ENCODE assay signal across 8 cellular contexts in the genomic region with DNA sequence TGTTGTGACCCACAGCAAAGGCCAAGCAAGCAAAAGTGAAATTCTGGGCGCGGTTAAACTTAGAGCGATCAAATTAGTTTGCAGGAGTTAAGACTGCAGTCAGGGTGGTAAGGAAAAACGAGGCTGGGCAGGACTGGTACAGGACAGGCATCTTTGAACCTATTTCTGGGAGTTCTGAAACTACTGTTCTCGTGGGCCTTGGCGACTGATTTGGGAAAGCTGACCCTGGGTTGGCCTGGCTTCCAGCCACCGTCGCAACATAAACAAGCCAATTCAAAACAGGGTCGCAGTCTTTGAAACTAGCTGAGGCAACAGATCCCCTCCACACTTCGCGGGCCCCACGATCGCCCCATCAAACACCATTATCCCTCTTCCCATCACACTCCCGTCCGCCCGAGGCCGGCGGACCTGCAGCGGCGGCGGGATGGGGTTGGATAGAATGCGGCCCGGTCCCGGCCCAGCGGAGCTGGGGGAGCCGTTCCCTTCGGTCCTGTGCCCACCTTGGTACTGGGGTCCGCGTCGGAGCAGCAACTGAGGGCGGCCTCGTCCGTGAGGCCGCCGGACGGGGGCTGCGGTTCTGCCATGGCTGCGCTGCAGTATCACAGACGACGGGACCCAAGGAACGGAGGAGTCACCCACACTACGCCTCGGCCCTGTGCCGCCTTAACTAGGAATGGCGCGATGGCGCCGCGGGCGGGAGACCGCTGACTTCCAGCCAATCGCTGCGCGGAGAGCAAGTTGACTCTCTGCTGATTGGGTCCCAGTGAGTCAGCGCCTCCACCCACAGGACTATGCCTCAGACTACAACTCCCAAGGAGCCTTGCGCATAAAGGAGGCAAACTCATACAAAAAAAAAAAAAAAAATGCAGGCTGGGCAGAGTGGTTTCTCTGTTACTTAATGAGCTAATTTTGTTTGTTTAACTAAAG. TPM values are rescaled to one million over a fixed set of nuclear protein-coding genes. Genes with fewer than 3 reads are reported as not detected.
DNase-seq lines count a peak whose midpoint lies in the region; ATAC-seq and TF ChIP-seq lines count a peak whose summit lies in the region.

A gene (minus strand): TSS at position 675 of the 927 bp plus-strand sequence. CDS start 91 bp downstream, at position 584.

- peaks cover 44% of the 10 kb centered on the region for H3K4me1 Mint-ChIP-seq in activated naive CD8-positive, alpha-beta T cell treated with anti-CD3 and anti-CD28 coated beads, Interleukin-2, amount 50 U/mL, for 24 hours

- H3K9me3 ChIP-seq in ovary = no peaks in the 10 kb centered on the region
- H3K9me3 ChIP-seq in thyroid gland = no peaks in the 10 kb centered on the region

- peaks cover 45% of the 10 kb centered on the region for H3K36me3 Mint-ChIP-seq in activated naive CD8-positive, alpha-beta T cell treated with anti-CD3 and anti-CD28 coated beads, Interleukin-2, amount 50 U/mL, for 24 hours (ENCODE audit: low read depth)

- peak within 1 kb of the TSS; percentile 81 for H3K4me3 ChIP-seq in GM12865 (ENCODE audit: low read depth, low read length)
- peak within 1 kb of the TSS; percentile 94 for H3K4me3 ChIP-seq in ovary
- peak within 1 kb of the TSS; percentile 79 to 94 (median 81) for H3K4me3 ChIP-seq in thyroid gland (replicated peaks in 1 of 3)

- H3K9me3 Mint-ChIP-seq in activated naive CD8-positive, alpha-beta T cell treated with anti-CD3 and anti-CD28 coated beads, Interleukin-2, amount 50 U/mL, for 24 hours = peaks cover 13% of the 10 kb centered on the region

- intact Hi-C loops in Right ventricle myocardium inferior (cut with DNase I) (no loop called here), ovary (cut with DNase I) (no loop called here), thyroid gland (cut with DNase I) (no loop called here)

- H3K4me1 ChIP-seq in ovary (ENCODE audit: insufficient read depth) (no peaks in the 10 kb centered on the region), thyroid gland (peaks cover 0 to 3% of the 10 kb centered on the region in 2 donors)

- TF ChIP-seq CTCF in GM12865 (IDR thresholded peaks at IDR 0.05; ENCODE audit: insufficient read depth, low read depth, low read length, missing control alignments) (no peak), ovary (IDR thresholded peaks at IDR 0.05) (no peak), thyroid gland (IDR thresholded peaks at IDR 0.05) (no peak)

- peak; percentile 94 for TF ChIP-seq POLR2A in ovary (IDR thresholded peaks at IDR 0.05)
- peak in 1 of 2 donors; percentile 93 for TF ChIP-seq POLR2A in thyroid gland (IDR thresholded peaks at IDR 0.05)

- H3K36me3 ChIP-seq in ovary = no peaks in the 10 kb centered on the region
- H3K36me3 ChIP-seq in thyroid gland = no peaks in the 10 kb centered on the region

- H3K27me3 ChIP-seq in ovary = no peaks in the 10 kb centered on the region
- no peaks in the 10 kb centered on the region for H3K27me3 ChIP-seq in thyroid gland

- DNase-seq in GM12865 (ENCODE audit: low read depth) (peak; percentile 99), NCI-H1417 treated with DMSO at 0.1 percent for 48 hours (lab: John Stamatoyannopoulos, UW) (peak; percentile 75), SW480 (ENCODE audit: low spot score) (peak; percentile 95), Right ventricle myocardium inferior (ENCODE audit: missing footprints) (peak; percentile 99), ovary (peak; percentile 96 to 97 (median 97)), thyroid gland (peak; percentile 98)
- peak; percentile 94 for DNase-seq in activated naive CD8-positive, alpha-beta T cell treated with anti-CD3 and anti-CD28 coated beads, Interleukin-2, amount 50 U/mL, for 24 hours

- WGBS in ovary, 3 donors = 0 to 1% (median 0%) methylated on average over 55 to 56 of the region's 56 CpGs
- 3% methylated on average over 33 to 36 of the region's 56 CpGs for WGBS in thyroid gland, 2 donors

- peak; percentile 99 for ATAC-seq in HG02763 (IDR thresholded peaks at IDR 0.05; ENCODE audit: unreplicated experiment)
- peak; percentile 100 for ATAC-seq in activated naive CD8-positive, alpha-beta T cell treated with anti-CD3 and anti-CD28 coated beads, Interleukin-2, amount 50 U/mL, for 24 hours
- ATAC-seq in Right ventricle myocardium inferior = peak; percentile 100

- no peak for TF ChIP-seq EP300 in ovary (IDR thresholded peaks at IDR 0.05)

- peak within 1 kb of the TSS; percentile 96 for H3K27ac Mint-ChIP-seq in activated naive CD8-positive, alpha-beta T cell treated with anti-CD3 and anti-CD28 coated beads, Interleukin-2, amount 50 U/mL, for 24 hours

- H3K27ac ChIP-seq in ovary (peak within 1 kb of the TSS; percentile 65 to 92), thyroid gland (peak within 1 kb of the TSS; percentile 89 to 95 (median 93))

- peak within 1 kb of the TSS; percentile 98 for H3K4me3 Mint-ChIP-seq in activated naive CD8-positive, alpha-beta T cell treated with anti-CD3 and anti-CD28 coated beads, Interleukin-2, amount 50 U/mL, for 24 hours

- H3K27me3 Mint-ChIP-seq in activated naive CD8-positive, alpha-beta T cell treated with anti-CD3 and anti-CD28 coated beads, Interleukin-2, amount 50 U/mL, for 24 hours = peaks cover 6% of the 10 kb centered on the region

RNA-seq across cellular contexts. Expression of the gene that starts here (rescaled TPM):
- total RNA-seq in Right ventricle myocardium inferior = 89.5 TPM
- total RNA-seq in ovary = 100 to 1,000 TPM in 3 of 7 donors, 10 to 100 TPM in 4; 76.3 to 126 (median 96.7) TPM
- polyA plus RNA-seq in ovary = 100 to 1,000 TPM in 1 of 2 donors, 10 to 100 TPM in 1; 83.5 to 154 TPM
- total RNA-seq in thyroid gland = 100 to 1,000 TPM in 2 of 4 donors, 10 to 100 TPM in 2; 90.0 to 105 (median 96.7) TPM

Comparison
In these comparisons a context has a peak if more than half of its experiments do, and no peak if none do; other contexts are left out.
1. Peak in every context shown above with its lines: DNase-seq, ATAC-seq, H3K4me3 ChIP-seq and H3K27ac ChIP-seq.